ENCODE assay signal across 7 cellular contexts in the genomic region with DNA sequence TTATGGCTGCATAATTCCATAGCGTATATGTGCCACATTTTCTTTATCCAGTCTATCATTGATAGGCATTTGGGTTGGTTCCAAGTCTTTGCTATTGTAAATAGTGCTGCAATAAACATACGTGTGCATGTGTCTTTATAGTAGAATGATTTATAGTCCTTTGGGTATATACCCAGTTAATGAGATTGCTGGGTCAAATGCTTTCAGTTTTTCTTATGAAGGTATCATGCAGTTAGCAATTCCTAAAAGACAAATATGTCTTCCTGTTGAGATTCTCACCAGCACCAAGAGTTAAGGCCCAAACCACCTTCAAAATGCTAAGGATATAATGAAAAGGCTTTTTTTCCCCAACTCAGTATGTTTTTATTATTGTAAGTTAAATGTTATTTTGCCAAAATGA. TPM values are rescaled to one million over a fixed set of nuclear protein-coding genes. Genes with fewer than 3 reads are reported as not detected.
"Had no signal": no experiment of that assay in that cellular context is flagged by ENCODE, and none has a peak within 500 bp of the region (broad histone marks: within the 10 kb centered on the region; RNA-seq: fewer than 3 reads in every experiment).

No MANE protein-coding gene starts in this region.

RNA-seq across cellular contexts. Expression of gene JCHAIN, which starts 36.3 kb away (rescaled TPM):
- total RNA-seq: chondrocyte, dermis microvascular lymphatic vessel endothelial cell, endodermal cell, endothelial cell of umbilical vein, kidney epithelial cell, occipital lobe had no signal
- polyA plus RNA-seq: endothelial cell of umbilical vein, mammary epithelial cell had no signal
